1 cellular context compared by ENCODE assay signal in genomic region chr13:52161193-52161646, GRCh38.
TF ChIP-seq lines count a peak whose summit lies in the region.

No MANE protein-coding gene starts in this region.

TF ChIP-seq in IMR-90, 13 proteins besides CTCF, POLR2A, EP300 and RAD21 (continued from another document):
- TF ChIP-seq USF2 (IDR thresholded peaks at IDR 0.05; ENCODE audit: low read depth, low read length): no peak
- no peak for TF ChIP-seq RFX5 (IDR thresholded peaks at IDR 0.05; ENCODE audit: low read depth, low read length)
- TF ChIP-seq BHLHE40 (IDR thresholded peaks at IDR 0.05; ENCODE audit: low read depth, low read length): no peak
